Comparison of ENCODE assay signal across 21 cellular contexts in genomic region chr17:15431201-15431600, GRCh38. TPM values are rescaled to one million over a fixed set of nuclear protein-coding genes. Genes with fewer than 3 reads are reported as not detected.
DNase-seq lines count a peak whose midpoint lies in the region; ATAC-seq lines count a peak whose summit lies in the region.
"Had no signal": no experiment of that assay in that cellular context is flagged by ENCODE, and none has a peak within 500 bp of the region (broad histone marks: within the 10 kb centered on the region; RNA-seq: fewer than 3 reads in every experiment).

No MANE protein-coding gene starts in this region.

- no peak overlapping the region for H3K9ac ChIP-seq in rectal smooth muscle tissue (ENCODE audit: low read length)

- intact Hi-C loops in left ventricle myocardium superior (cut with micrococcal nuclease), result loop anchor here (10.0 kb wide), 1 partner anchor 166 kb away; the partner anchor contains the start of gene PMP22

- ATAC-seq in left ventricle myocardium superior (peak; percentile 55), GM21529 (IDR thresholded peaks at IDR 0.05; ENCODE audit: unreplicated experiment) (no peak)
- ATAC-seq: activated CD4-positive, alpha-beta T cell treated with anti-CD3 and anti-CD28 coated beads for 36 hours; GM23338; right lobe of liver; stimulated activated effector memory CD8-positive, alpha-beta T cell treated with anti-CD3 and anti-CD28 coated beads, Interleukin-12 subunit alpha, Interleukin-12 subunit beta, amount 100 ng/mL, for 72 hours had no signal

- H3K4me1 ChIP-seq in rectal smooth muscle tissue (ENCODE audit: control insufficient read depth, insufficient read depth, low read length), result peaks cover 29% of the 10 kb centered on the region

- no peaks in the 10 kb centered on the region for H3K27me3 ChIP-seq in rectal smooth muscle tissue (ENCODE audit: control insufficient read depth, insufficient read depth, low read length)
- H3K27me3 ChIP-seq: right lobe of liver had no signal

- DNase-seq in NCI-H2029 (lab: John Stamatoyannopoulos, UW) (peak; percentile 27), NCI-H2029 treated with DMSO at 0.1 percent for 48 hours (lab: John Stamatoyannopoulos, UW) (no peak), left ventricle myocardium superior (no peak), pons (ENCODE audit: low spot score) (no peak), LoVo (ENCODE audit: low spot score) (no peak), A172 (ENCODE audit: low spot score) (no peak)
- DNase-seq: activated CD4-positive, alpha-beta T cell treated with anti-CD3 and anti-CD28 coated beads for 36 hours; C1 segment of cervical spinal cord; DMS79 treated with DMSO at 0.1 percent for 48 hours; effector CD8-positive, alpha-beta T cell; kidney; NCI-H1092; NK-92 treated with Interleukin-12 subunit alpha and Interleukin-12 subunit beta, amount 100 ng/mL, for 24 hours; right lobe of liver; SIG-M5; T-helper 9 cell had no signal

- H3K27ac ChIP-seq in rectal smooth muscle tissue (ENCODE audit: low read depth, low read length), result peak overlapping the region; percentile 80
- H3K27ac ChIP-seq: 22Rv1, right lobe of liver had no signal

- H3K36me3 ChIP-seq in rectal smooth muscle tissue (ENCODE audit: control insufficient read depth, insufficient read depth, low read length), result no peaks in the 10 kb centered on the region
- H3K36me3 ChIP-seq: right lobe of liver had no signal

- H3K4me3 ChIP-seq in rectal smooth muscle tissue (ENCODE audit: low read length), result no peak overlapping the region
- H3K4me3 ChIP-seq: GM23338, right lobe of liver had no signal

RNA-seq across cellular contexts. Expression of gene CDRT4, which starts 36.2 kb away (rescaled TPM):
- total RNA-seq in left ventricle myocardium superior, result 1.4 TPM
- total RNA-seq in A172 (2014; rRNA removed; shearing (Covaris generic)), result 0.96 TPM in 1 of 2 replicates, not detected in the other
